ENCODE assay signal across 8 cellular contexts in the genomic region with DNA sequence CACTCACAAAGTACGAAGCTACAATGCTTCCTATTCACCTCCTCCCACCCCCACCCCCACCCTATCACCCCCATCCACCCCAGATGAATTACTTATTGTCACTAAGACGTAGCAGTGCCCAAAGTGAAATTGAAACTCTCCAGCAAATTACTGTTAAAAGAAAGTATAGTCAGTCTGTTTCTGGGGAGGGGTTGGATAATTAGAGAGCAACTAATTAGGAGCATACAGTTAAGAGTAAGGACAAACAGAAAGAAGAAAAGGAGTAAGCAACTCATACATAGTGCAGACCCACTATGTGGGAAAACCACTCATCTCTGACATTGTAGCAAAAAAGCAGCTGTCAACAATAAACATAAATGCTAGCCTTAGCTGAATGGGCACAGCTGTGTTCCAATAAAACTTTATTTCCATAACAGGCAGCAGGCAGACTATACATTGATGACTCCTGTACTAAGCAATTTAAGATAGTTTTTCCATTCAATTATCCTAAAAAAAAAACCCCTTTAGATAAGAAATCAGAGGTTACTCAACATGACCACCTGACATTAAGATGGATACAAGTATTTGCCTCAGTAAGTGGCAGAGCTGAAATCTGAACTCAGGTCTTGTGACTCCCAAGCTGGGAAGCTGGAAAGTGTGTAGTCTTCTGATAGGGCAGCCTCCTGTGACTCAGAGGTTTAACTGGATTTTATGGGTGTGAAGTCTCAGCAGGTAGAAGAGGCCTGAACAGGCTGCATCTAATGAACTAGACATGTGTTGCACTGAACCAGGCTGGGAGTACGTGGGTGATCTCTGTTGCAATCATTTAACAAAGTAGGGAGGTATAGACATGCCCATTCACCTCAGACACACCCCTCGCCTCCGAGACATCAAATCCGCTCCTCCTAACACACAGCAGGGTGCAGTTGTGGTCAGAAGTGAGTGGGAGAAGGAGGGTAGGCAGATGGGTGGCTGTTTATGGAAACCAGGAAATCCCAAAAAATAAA.
DNase-seq lines count a peak whose midpoint lies in the region; ATAC-seq, FAIRE-seq and TF ChIP-seq lines count a peak whose summit lies in the region.

No MANE protein-coding gene starts in this region.

- H2AFZ ChIP-seq in astrocyte (ENCODE audit: low read depth, low read length) (no peak overlapping the region), smooth muscle cell (ENCODE audit: low read depth) (no peak overlapping the region)

- no peak overlapping the region for H3K4me3 Mint-ChIP-seq in astrocyte (ENCODE audit: unreplicated experiment)

- H3K36me3 ChIP-seq in astrocyte (ENCODE audit: insufficient read depth, low read length) (no peaks in the 10 kb centered on the region), smooth muscle cell (ENCODE audit: low read depth) (no peaks in the 10 kb centered on the region)

- ATAC-seq in HG03439 (IDR thresholded peaks at IDR 0.05; ENCODE audit: unreplicated experiment) (peak; percentile 37), GM21526 (IDR thresholded peaks at IDR 0.05; ENCODE audit: low FRiP score, unreplicated experiment) (no peak)

- no peaks in the 10 kb centered on the region for H3K79me2 ChIP-seq in astrocyte (ENCODE audit: insufficient read depth, low read length)
- no peaks in the 10 kb centered on the region for H3K79me2 ChIP-seq in smooth muscle cell (ENCODE audit: low read depth)

- no peaks in the 10 kb centered on the region for H3K27me3 Mint-ChIP-seq in astrocyte (ENCODE audit: low read depth, unreplicated experiment)

- no peak for TF ChIP-seq CTCF in astrocyte (IDR thresholded peaks at IDR 0.05; ENCODE audit: insufficient read depth, low read depth, low read length)
- no peak for TF ChIP-seq CTCF in smooth muscle cell (IDR thresholded peaks at IDR 0.05; ENCODE audit: borderline replicate concordance, insufficient read depth, poor library complexity, severe bottlenecking)

- H3K27ac ChIP-seq in astrocyte (ENCODE audit: low read depth, low read length) (peak overlapping the region; percentile 5), smooth muscle cell (ENCODE audit: low read depth) (peak overlapping the region; percentile 99)

- no peak for FAIRE-seq in astrocyte (lab: Jason Lieb, UNC)

- peak overlapping the region; percentile 91 for H3K27ac Mint-ChIP-seq in astrocyte (ENCODE audit: unreplicated experiment)

- H3K4me1 ChIP-seq in astrocyte (ENCODE audit: insufficient read depth, low read length), result peaks cover 32% of the 10 kb centered on the region
- H3K4me1 ChIP-seq in smooth muscle cell (ENCODE audit: low read depth), result peaks cover 29% of the 10 kb centered on the region

- no peaks in the 10 kb centered on the region for H3K9me3 ChIP-seq in astrocyte (ENCODE audit: insufficient read depth, low read depth, low read length)
- no peaks in the 10 kb centered on the region for H3K9me3 ChIP-seq in smooth muscle cell (replicated peaks; ENCODE audit: low read depth)

- H4K20me1 ChIP-seq in astrocyte (ENCODE audit: insufficient read depth, low read length), result no peaks in the 10 kb centered on the region
- no peaks in the 10 kb centered on the region for H4K20me1 ChIP-seq in smooth muscle cell (ENCODE audit: low read depth)

- H3K27me3 ChIP-seq in astrocyte (ENCODE audit: insufficient read depth, low read length) (no peaks in the 10 kb centered on the region), smooth muscle cell (ENCODE audit: low read depth) (no peaks in the 10 kb centered on the region)

- H3K4me2 ChIP-seq in astrocyte (ENCODE audit: low read length) (no peak overlapping the region), smooth muscle cell (peak overlapping the region; percentile 21)

- H3F3A ChIP-seq in smooth muscle cell (ENCODE audit: low read depth), result peaks cover 26% of the 10 kb centered on the region

- WGBS in smooth muscle cell (ENCODE audit: low lambda C conversion rate), result 68% methylated on average over 6 of the region's 6 CpGs

- H3K4me3 ChIP-seq in astrocyte (ENCODE audit: insufficient read depth, low read depth, low read length), result no peak overlapping the region
- H3K4me3 ChIP-seq in smooth muscle cell, result no peak overlapping the region

- peaks cover 46% of the 10 kb centered on the region for H3K4me1 Mint-ChIP-seq in astrocyte (ENCODE audit: low read depth, unreplicated experiment)

- H3K9ac ChIP-seq in astrocyte (ENCODE audit: low read length) (no peak overlapping the region), smooth muscle cell (ENCODE audit: low read depth) (no peak overlapping the region)

- DNase-seq in stimulated activated CD4-positive, alpha-beta T cell treated with anti-CD3 and anti-CD28 coated beads, Interleukin-15, amount 100 ng/mL, for 24 hours, result peak; percentile 34
- DNase-seq in stimulated activated CD4-positive, alpha-beta T cell treated with anti-CD3 and anti-CD28 coated beads, Interleukin-12 subunit alpha, Interleukin-12 subunit beta, amount 100 ng/mL, for 4 hours, result no peak
- DNase-seq in astrocyte (ENCODE audit: low read depth) (peak; percentile 74), smooth muscle cell (lab: John Stamatoyannopoulos, UW; ENCODE audit: unreplicated experiment) (no peak), SKM-1 treated with dmso at 0.1 percent for 144 hours (lab: John Stamatoyannopoulos, UW; ENCODE audit: unreplicated experiment) (no peak), superior temporal gyrus (ENCODE audit: extremely low spot score) (no peak)

- no peaks in the 10 kb centered on the region for H3K9me3 Mint-ChIP-seq in astrocyte (ENCODE audit: unreplicated experiment)

- H3K36me3 Mint-ChIP-seq in astrocyte (ENCODE audit: low read depth, unreplicated experiment), result no peaks in the 10 kb centered on the region

Comparison
In these comparisons a context has a peak if more than half of its experiments do, and no peak if none do; other contexts are left out.
1. DNase-seq: peak in stimulated activated CD4-positive, alpha-beta T cell treated with anti-CD3 and anti-CD28 coated beads, Interleukin-15, amount 100 ng/mL, for 24 hours (single experiment) and astrocyte (single experiment); none in stimulated activated CD4-positive, alpha-beta T cell treated with anti-CD3 and anti-CD28 coated beads, Interleukin-12 subunit alpha, Interleukin-12 subunit beta, amount 100 ng/mL, for 4 hours (single experiment), smooth muscle cell (single experiment), SKM-1 treated with dmso at 0.1 percent for 144 hours (single experiment) and superior temporal gyrus (single experiment).